In the genomic region with DNA sequence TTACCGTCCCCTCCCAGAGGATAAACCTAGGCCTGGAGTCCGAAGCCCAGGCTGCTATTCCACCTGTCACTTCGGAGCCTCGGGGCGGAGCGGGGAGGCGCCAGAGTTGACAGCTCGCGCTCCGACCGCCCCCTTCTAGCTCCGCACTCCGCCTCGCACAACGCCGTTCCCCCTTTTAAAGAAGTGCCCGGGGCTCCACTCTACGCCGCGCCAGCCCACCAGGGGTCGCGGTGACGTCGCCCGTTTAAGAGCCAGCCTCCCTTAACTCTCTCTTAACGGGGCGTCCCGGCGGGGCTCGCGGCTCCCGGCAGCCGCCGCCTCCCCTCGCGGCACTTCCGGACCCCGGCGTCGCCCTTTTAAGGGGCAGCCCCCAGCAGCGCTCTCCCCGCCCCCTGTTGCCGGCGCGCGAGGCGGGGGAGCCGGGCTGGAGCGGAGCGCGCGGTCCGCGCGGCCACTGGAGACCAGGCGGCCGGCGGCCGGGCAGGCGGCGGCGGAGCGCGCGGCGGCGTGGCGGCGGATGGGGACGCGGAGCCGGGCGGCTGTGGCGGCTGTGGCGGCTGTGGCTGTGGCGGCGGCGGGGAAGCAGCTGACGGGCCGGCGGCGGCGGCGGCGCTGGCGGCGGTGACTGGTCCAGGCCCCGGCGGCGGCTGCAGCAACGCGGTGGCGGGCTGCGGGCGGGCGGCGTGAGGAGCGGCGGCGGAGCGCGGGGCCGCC, we compare ENCODE assay signal across 8 cellular contexts. TPM values are rescaled to one million over a fixed set of nuclear protein-coding genes. Genes with fewer than 3 reads are reported as not detected.
A peak's percentile ranks its signal among the peaks of the same experiment; 100 is the strongest.
DNase-seq lines count a peak whose midpoint lies in the region; ATAC-seq, FAIRE-seq and TF ChIP-seq lines count a peak whose summit lies in the region.

A gene (plus strand): TSS at position 454 of the 714 bp plus-strand sequence. CDS start 364 bp downstream, outside the sequence.

- H4K20me1 ChIP-seq in neural progenitor cell (ENCODE audit: low read depth): peaks cover 48% of the 10 kb centered on the region

- peak within 1 kb of the TSS; percentile 47 for H2AFZ ChIP-seq in neural progenitor cell (replicated peaks)

- H3K27me3 ChIP-seq in HAP-1 (ENCODE audit: low read depth) (no peaks in the 10 kb centered on the region), MG63 (no peaks in the 10 kb centered on the region), foreskin keratinocyte (no peaks in the 10 kb centered on the region), neural progenitor cell (peaks cover 64% of the 10 kb centered on the region)

- H3K9ac ChIP-seq in neural progenitor cell: no peak within 1 kb of the TSS

- peak; percentile 96 for FAIRE-seq in G401.6 (lab: Jason Lieb, UNC)

- peaks cover 15% of the 10 kb centered on the region for H3K27me3 Mint-ChIP-seq in neural progenitor cell (ENCODE audit: insufficient read depth, low read depth)

- peak within 1 kb of the TSS; percentile 93 for H3K4me2 ChIP-seq in neural progenitor cell

- H3K9me3 Mint-ChIP-seq in neural progenitor cell: no peaks in the 10 kb centered on the region

- peak within 1 kb of the TSS; percentile 52 for H3K4me3 ChIP-seq in HAP-1
- peak within 1 kb of the TSS; percentile 61 for H3K4me3 ChIP-seq in MG63
- H3K4me3 ChIP-seq in neural progenitor cell: peak within 1 kb of the TSS; percentile 74

- ATAC-seq in foreskin keratinocyte: peak; percentile 82

- H3F3A ChIP-seq in neural progenitor cell (ENCODE audit: low read depth): peaks cover 47% of the 10 kb centered on the region

- peak; percentile 67 for TF ChIP-seq CTCF in foreskin keratinocyte (conservative IDR thresholded peaks at IDR 0.05)
- peak; percentile 61 for TF ChIP-seq CTCF in neural progenitor cell (IDR thresholded peaks at IDR 0.05)

- H3K36me3 ChIP-seq in HAP-1 (replicated peaks) (peaks cover 26% of the 10 kb centered on the region), MG63 (no peaks in the 10 kb centered on the region; the same call in 1 of the 2 replicates), neural progenitor cell (no peaks in the 10 kb centered on the region)

- H3K36me3 Mint-ChIP-seq in neural progenitor cell: peaks cover 7% of the 10 kb centered on the region

- no peaks in the 10 kb centered on the region for H3K9me3 ChIP-seq in HAP-1
- no peaks in the 10 kb centered on the region for H3K9me3 ChIP-seq in MG63
- H3K9me3 ChIP-seq in neural progenitor cell (ENCODE audit: low read depth): no peaks in the 10 kb centered on the region

- H3K4me1 Mint-ChIP-seq in neural progenitor cell: peaks cover 61% of the 10 kb centered on the region

- in situ Hi-C loops in HAP-1 (cut with MboI; ENCODE audit: low sequenced_read_pairs): no loop called here

- H3K4me1 ChIP-seq in HAP-1 (peaks cover 64% of the 10 kb centered on the region), foreskin keratinocyte (peaks cover 10% of the 10 kb centered on the region), neural progenitor cell (peaks cover 48% of the 10 kb centered on the region)

- H3K4me3 Mint-ChIP-seq in neural progenitor cell: peak within 1 kb of the TSS; percentile 91

- H3K27ac ChIP-seq in foreskin keratinocyte (no peak within 1 kb of the TSS), neural progenitor cell (no peak within 1 kb of the TSS)

- DNase-seq in HAP-1 (ENCODE audit: low spot score in 2 of 2) (peak; percentile 96 to 98), MG63 (peak; percentile 80), SIG-M5 (lab: John Stamatoyannopoulos, UW) (peak; percentile 76), activated gamma-delta T cell (lab: John Stamatoyannopoulos, UW) (peak; percentile 87), foreskin keratinocyte (peak; percentile 76 to 86), neural progenitor cell (ENCODE audit: low spot score) (peak; percentile 97), stromal cell of bone marrow (ENCODE audit: low read depth) (peak; percentile 73)

- H3K79me2 ChIP-seq in neural progenitor cell (ENCODE audit: low read depth): no peaks in the 10 kb centered on the region

- no peak within 1 kb of the TSS for H3K27ac Mint-ChIP-seq in neural progenitor cell

RNA-seq across cellular contexts. Expression of the gene that starts here (rescaled TPM):
- 8.9 and 9.6 TPM in 2 replicates for total RNA-seq in MG63 (2014; rRNA removed; shearing (Covaris generic); ENCODE audit: low replicate concordance)
- total RNA-seq in foreskin keratinocyte (15.0 and 17.8 TPM in 2 replicates), neural progenitor cell (ENCODE audit: low replicate concordance) (11.5 and 18.2 TPM in 2 replicates)
- 16.2 and 19.1 TPM in 2 replicates for polyA plus RNA-seq in foreskin keratinocyte
